Comparison of ENCODE assay signal across 1 cellular context in genomic region chr14:24858052-24858451, GRCh38.
TF ChIP-seq lines count a peak whose summit lies in the region.

No MANE protein-coding gene starts in this region.

TF ChIP-seq in WTC11, 78 proteins besides CTCF, POLR2A, EP300 and RAD21 (continued from another document):
- no peak for TF ChIP-seq MLX (CRISPR knock-in tag; IDR thresholded peaks at IDR 0.05)
- TF ChIP-seq KAT7 (CRISPR knock-in tag; IDR thresholded peaks at IDR 0.05; ENCODE audit: borderline replicate concordance): no peak
- no peak for TF ChIP-seq IRF2 (CRISPR knock-in tag; IDR thresholded peaks at IDR 0.05; ENCODE audit: borderline replicate concordance, low read depth)
- no peak for TF ChIP-seq NR3C1 (CRISPR knock-in tag; conservative IDR thresholded peaks at IDR 0.05; ENCODE audit: low read depth)
- TF ChIP-seq HMGXB4 (CRISPR knock-in tag; IDR thresholded peaks at IDR 0.05): no peak
- no peak for TF ChIP-seq PRRX2 (CRISPR knock-in tag; IDR thresholded peaks at IDR 0.05)
- no peak for TF ChIP-seq ZNF416 (CRISPR knock-in tag; IDR thresholded peaks at IDR 0.05)
- TF ChIP-seq CBFB (CRISPR knock-in tag; IDR thresholded peaks at IDR 0.05; ENCODE audit: low read depth): no peak
- no peak for TF ChIP-seq ZMAT4 (CRISPR knock-in tag; IDR thresholded peaks at IDR 0.05)
- TF ChIP-seq HMGA2 (CRISPR knock-in tag; IDR thresholded peaks at IDR 0.05): no peak
- no peak for TF ChIP-seq FOXK1 (CRISPR knock-in tag; IDR thresholded peaks at IDR 0.05)
TF ChIP-seq in WTC11: peak in this region for 0.
